22 cellular contexts compared by ENCODE assay signal in genomic region chr17:79446347-79446746, GRCh38.
A peak's percentile ranks its signal among the peaks of the same experiment; 100 is the strongest.
DNase-seq lines count a peak whose midpoint lies in the region; ATAC-seq lines count a peak whose summit lies in the region.
"Had no signal": no experiment of that assay in that cellular context is flagged by ENCODE, and none has a peak within 500 bp of the region (broad histone marks: within the 10 kb centered on the region; RNA-seq: fewer than 3 reads in every experiment).

No MANE protein-coding gene starts in this region.

- H3K27me3 ChIP-seq in neuronal stem cell (ENCODE audit: control insufficient read depth in 3 of 3, insufficient read depth in 3 of 3, low read depth in 1 of 3, low read length in 3 of 3) = peaks cover 0 to 3% (median 0%) of the 10 kb centered on the region in 3 experiments
- H3K27me3 ChIP-seq: BLaER1 had no signal

- H2AK5ac ChIP-seq in neuronal stem cell (ENCODE audit: low read depth, low read length) = no peak overlapping the region

- no peak overlapping the region for H2BK5ac ChIP-seq in neuronal stem cell (ENCODE audit: low read length)

- H3K36me3 ChIP-seq in neuronal stem cell (replicated peaks in 1 of 2; ENCODE audit: control insufficient read depth in 2 of 2, insufficient read depth in 2 of 2, low read length in 2 of 2) = no peaks in the 10 kb centered on the region
- H3K36me3 ChIP-seq: BE2C, BLaER1 had no signal

- no peaks in the 10 kb centered on the region for H3K9me3 ChIP-seq in neuronal stem cell (replicated peaks in 1 of 2; ENCODE audit: control insufficient read depth in 2 of 2, insufficient read depth in 1 of 2, low read depth in 1 of 2, low read length in 2 of 2)
- H3K9me3 ChIP-seq: BE2C had no signal

- H4K8ac ChIP-seq in neuronal stem cell (ENCODE audit: low read depth, low read length) = no peak overlapping the region

- no peak overlapping the region for H2BK120ac ChIP-seq in neuronal stem cell (ENCODE audit: low read depth, low read length)

- peak overlapping the region; percentile 7 for H3K27ac ChIP-seq in angular gyrus (ENCODE audit: low read depth, low read length)
- no peak overlapping the region for H3K27ac ChIP-seq in neuronal stem cell (replicated peaks; ENCODE audit: low read length)
- H3K27ac ChIP-seq: BLaER1 had no signal

- no peak overlapping the region for H2AFZ ChIP-seq in neuronal stem cell (ENCODE audit: low read length)

- no CpG with 5 or more reads among the region's 5 CpGs for WGBS in neuronal stem cell (ENCODE audit: extremely low coverage in 2 of 2, insufficient read length in 2 of 2, insufficient replicate concordance in 1 of 2), 2 donors

- no peak overlapping the region for H3K23ac ChIP-seq in neuronal stem cell (ENCODE audit: low read depth, low read length, poor library complexity)

- ATAC-seq in HG03342 (IDR thresholded peaks at IDR 0.05; ENCODE audit: unreplicated experiment) (no peak), left lobe of liver (no peak)
- ATAC-seq: GM12878 had no signal

- H3K79me1 ChIP-seq in neuronal stem cell (ENCODE audit: low read depth, low read length) = no peaks in the 10 kb centered on the region

- H2BK15ac ChIP-seq in neuronal stem cell (ENCODE audit: low read length) = no peak overlapping the region

- H3K9ac ChIP-seq in neuronal stem cell (ENCODE audit: low read depth, low read length, poor library complexity) = no peak overlapping the region
- H3K9ac ChIP-seq: BLaER1 had no signal

- no peaks in the 10 kb centered on the region for H3K4me1 ChIP-seq in neuronal stem cell (ENCODE audit: control insufficient read depth in 2 of 2, insufficient read depth in 1 of 2, low read depth in 1 of 2, low read length in 2 of 2)
- H3K4me1 ChIP-seq: BE2C had no signal

- DNase-seq in left kidney (ENCODE audit: low read depth, low spot score) (peak; percentile 74), neuronal stem cell (ENCODE audit: low spot score) (no peak), left lobe of liver (ENCODE audit: low spot score) (no peak)
- DNase-seq: 8988T; ACHN; BE2C; C1 segment of cervical spinal cord; CD4-positive, alpha-beta memory T cell; CD4-positive, CD25-positive, alpha-beta regulatory T cell; CD8-positive, alpha-beta memory T cell; COR-L47; DMS 273 treated with DMSO at 0.1 percent for 48 hours; DMS153; DMS53; DMS79; DND-41; EL; GDM1 had no signal

- H3K4me3 ChIP-seq in neuronal stem cell (ENCODE audit: low read length in 2 of 2) = peak overlapping the region in 1 of 2 donors; percentile 16
- H3K4me3 ChIP-seq: BLaER1, GM12878 had no signal

- no peak overlapping the region for H3K4me2 ChIP-seq in neuronal stem cell (ENCODE audit: insufficient read depth, low read length, poor library complexity, severe bottlenecking)

- H2BK12ac ChIP-seq in neuronal stem cell (ENCODE audit: low read length) = no peak overlapping the region

- no peak overlapping the region for H4K91ac ChIP-seq in neuronal stem cell (ENCODE audit: low read depth, low read length, poor library complexity)

- H3K18ac ChIP-seq in neuronal stem cell (ENCODE audit: low read length) = peak overlapping the region; percentile 39

- no peak overlapping the region for H3K4ac ChIP-seq in neuronal stem cell (ENCODE audit: low read length)

- H3K14ac ChIP-seq in neuronal stem cell (ENCODE audit: low read length) = no peak overlapping the region
